ENCODE assay signal across 25 cellular contexts in the genomic region with DNA sequence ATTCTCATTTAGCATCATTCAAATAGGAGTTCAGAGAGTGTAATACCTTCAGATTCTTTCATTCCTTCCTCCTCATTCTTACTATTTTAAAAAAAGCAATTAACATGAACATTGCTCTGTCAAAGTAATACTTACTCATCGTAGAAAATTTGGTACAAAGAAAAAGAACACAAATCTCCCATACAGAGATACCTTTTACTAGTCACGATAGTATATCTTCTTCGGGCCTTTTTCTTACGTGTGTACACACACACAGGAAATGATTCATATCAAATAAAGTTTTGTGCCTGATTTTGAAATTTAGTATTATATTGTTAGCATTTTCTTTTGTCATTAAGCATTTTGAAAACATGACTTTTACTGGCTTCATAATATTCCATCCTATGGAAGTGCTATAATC. TPM values are rescaled to one million over a fixed set of nuclear protein-coding genes. Genes with fewer than 3 reads are reported as not detected.
"Had no signal": no experiment of that assay in that cellular context is flagged by ENCODE, and none has a peak within 500 bp of the region (broad histone marks: within the 10 kb centered on the region; RNA-seq: fewer than 3 reads in every experiment).

No MANE protein-coding gene starts in this region.

- H3K4me1 ChIP-seq: adrenal gland, body of pancreas, esophagus muscularis mucosa, right lobe of liver, testis, transverse colon had no signal

- H3K27ac ChIP-seq: adrenal gland, body of pancreas, esophagus muscularis mucosa, neutrophil, right lobe of liver, testis, transverse colon had no signal

- H3K9me3 ChIP-seq: adrenal gland, body of pancreas, esophagus muscularis mucosa, neutrophil, right lobe of liver, testis, transverse colon had no signal

- ATAC-seq: body of pancreas, left ventricle myocardium superior, right lobe of liver, WTC11 had no signal

- H3K4me1 Mint-ChIP-seq: nephron progenitor cell, WTC11 had no signal

- H3K9me3 Mint-ChIP-seq: activated naive CD4-positive, alpha-beta T cell treated with anti-CD3 and anti-CD28 coated beads, Interleukin-2, amount 50 U/mL, for 24 hours; naive B cell; nephron progenitor cell; WTC11 had no signal

- H3K27me3 Mint-ChIP-seq: activated naive CD4-positive, alpha-beta T cell treated with anti-CD3 and anti-CD28 coated beads, Interleukin-2, amount 50 U/mL, for 24 hours; naive B cell had no signal

- FAIRE-seq: colon, frontal cortex, urothelium cell line had no signal

- H3K4me3 ChIP-seq: adrenal gland, body of pancreas, esophagus muscularis mucosa, right lobe of liver, testis, transverse colon had no signal

- H3K27ac Mint-ChIP-seq: naive B cell, nephron progenitor cell, WTC11 had no signal

- H3K4me3 Mint-ChIP-seq: activated naive CD4-positive, alpha-beta T cell treated with anti-CD3 and anti-CD28 coated beads, Interleukin-2, amount 50 U/mL, for 24 hours; naive B cell; nephron progenitor cell; WTC11 had no signal

- DNase-seq: activated CD8-positive, alpha-beta memory T cell treated with anti-CD3 and anti-CD28 coated beads, Interleukin-2, amount 50 U/mL, for 48 hours; activated effector memory CD4-positive, alpha-beta T cell treated with anti-CD3 and anti-CD28 coated beads, Interleukin-2, amount 50 U/mL, for 16 hours; adrenal gland; aorta; body of pancreas; dermis blood vessel endothelial cell; effector CD4-positive, alpha-beta T cell; islet precursor cell; left ventricle myocardium superior; naive B cell; nephron progenitor cell; right lobe of liver; stimulated activated CD4-positive, alpha-beta T cell treated with anti-CD3 and anti-CD28 coated beads, Interleukin-2, amount 100 ng/mL, for 48 hours; stimulated activated naive CD4-positive, alpha-beta T cell treated with Interleukin-2 at 50 U/mL for 16 hours; testis; transverse colon had no signal

RNA-seq across cellular contexts. Expression of a gene that starts 52.9 kb away (rescaled TPM):
- total RNA-seq: dermis blood vessel endothelial cell, lung microvascular endothelial cell, osteocyte had no signal
